ENCODE assay signal across 8 cellular contexts in genomic region chr12:52005903-52006703, GRCh38. TPM values are rescaled to one million over a fixed set of nuclear protein-coding genes. Genes with fewer than 3 reads are reported as not detected.
A peak's percentile ranks its signal among the peaks of the same experiment; 100 is the strongest.
DNase-seq lines count a peak whose midpoint lies in the region; ATAC-seq and TF ChIP-seq lines count a peak whose summit lies in the region.

No MANE protein-coding gene starts in this region.

- peak overlapping the region; percentile 54 for H3K9ac ChIP-seq in adipocyte (ENCODE audit: low read length)

- peaks cover 31% of the 10 kb centered on the region for H3K4me1 ChIP-seq in adipocyte (ENCODE audit: control insufficient read depth, insufficient read depth, low read length)

- intact Hi-C loops in CD14-positive monocyte (cut with micrococcal nuclease), result no loop called here

- peaks cover 8% of the 10 kb centered on the region for H3K36me3 ChIP-seq in adipocyte (ENCODE audit: control insufficient read depth, insufficient read depth, low read length, severe bottlenecking)

- no peaks in the 10 kb centered on the region for H3K27me3 ChIP-seq in adipocyte (replicated peaks; ENCODE audit: control insufficient read depth, insufficient read depth, low read length)

- peak overlapping the region; percentile 52 for H3K4me3 ChIP-seq in adipocyte (ENCODE audit: low read length)

- H3K4me3 Mint-ChIP-seq in CD14-positive monocyte, result peak overlapping the region; percentile 83 to 94

- DNase-seq in CD14-positive monocyte (ENCODE audit: low spot score) (peak; percentile 92), Kasumi-1 (lab: John Stamatoyannopoulos, UW) (peak; percentile 75 to 79), adipocyte (ENCODE audit: low read depth) (no peak), islet precursor cell (peak; percentile 79), COLO829 (ENCODE audit: low spot score) (no peak)
- peak; percentile 39 for DNase-seq in stimulated activated naive CD8-positive, alpha-beta T cell treated with anti-CD3 and anti-CD28 coated beads, Interleukin-15, Interleukin-2, amounts not matched to agents 100 U/mL and 50 U/mL, for 24 hours
- DNase-seq in stimulated activated CD4-positive, alpha-beta T cell treated with anti-CD3 and anti-CD28 coated beads, Interleukin-4, amount 100 ng/mL, for 24 hours, result no peak

- peaks cover 30 to 50% (median 47%) of the 10 kb centered on the region in 3 donors for H3K27me3 Mint-ChIP-seq in CD14-positive monocyte (ENCODE audit: low read depth in 3 of 3)

- H3K4me1 Mint-ChIP-seq in CD14-positive monocyte, result peaks cover 56% of the 10 kb centered on the region

- TF ChIP-seq CTCF in CD14-positive monocyte (IDR thresholded peaks at IDR 0.05), result no peak

- ATAC-seq in GM19463 (IDR thresholded peaks at IDR 0.05; ENCODE audit: unreplicated experiment), result peak; percentile 86
- ATAC-seq in stimulated activated naive CD8-positive, alpha-beta T cell treated with anti-CD3 and anti-CD28 coated beads, Interleukin-15, Interleukin-2, amounts not matched to agents 100 U/mL and 50 U/mL, for 24 hours, result peak; percentile 10

- H3K9me3 Mint-ChIP-seq in CD14-positive monocyte, result peaks cover 0 to 14% (median 8%) of the 10 kb centered on the region in 7 donors

- H3K9me3 ChIP-seq in adipocyte (ENCODE audit: control insufficient read depth, low read length), result no peaks in the 10 kb centered on the region

- peak overlapping the region; percentile 70 to 95 (median 92) for H3K27ac Mint-ChIP-seq in CD14-positive monocyte

- H3K36me3 Mint-ChIP-seq in CD14-positive monocyte, result peaks cover 26 to 33% of the 10 kb centered on the region in 2 donors

RNA-seq across cellular contexts. Expression of gene TAMALIN, which starts 0.6 kb away (rescaled TPM):
- polyA plus RNA-seq in CD14-positive monocyte, result 1 to 10 TPM in 1 of 2 donors, under 1 TPM in 1; 0.63 to 1.6 TPM

RNA-seq across cellular contexts. Expression of gene NR4A1, which starts 45.1 kb away (rescaled TPM):
- 10 to 100 TPM; 10.1 to 41.4 TPM for polyA plus RNA-seq in CD14-positive monocyte

RNA-seq across cellular contexts. Expression of gene ACVR1B, which starts 54.6 kb away (rescaled TPM):
- polyA plus RNA-seq in CD14-positive monocyte, result 1 to 10 TPM; 1.8 to 3.9 TPM

Comparison
In these comparisons a context has a peak if more than half of its experiments do, and no peak if none do; other contexts are left out.
1. DNase-seq: peak in CD14-positive monocyte (single experiment), Kasumi-1 (2 of 2), islet precursor cell (single experiment) and stimulated activated naive CD8-positive, alpha-beta T cell treated with anti-CD3 and anti-CD28 coated beads, Interleukin-15, Interleukin-2, amounts not matched to agents 100 U/mL and 50 U/mL, for 24 hours (single experiment); none in adipocyte (single experiment), COLO829 (single experiment) and stimulated activated CD4-positive, alpha-beta T cell treated with anti-CD3 and anti-CD28 coated beads, Interleukin-4, amount 100 ng/mL, for 24 hours (single experiment).